1 cellular context compared by ENCODE assay signal in the genomic region with DNA sequence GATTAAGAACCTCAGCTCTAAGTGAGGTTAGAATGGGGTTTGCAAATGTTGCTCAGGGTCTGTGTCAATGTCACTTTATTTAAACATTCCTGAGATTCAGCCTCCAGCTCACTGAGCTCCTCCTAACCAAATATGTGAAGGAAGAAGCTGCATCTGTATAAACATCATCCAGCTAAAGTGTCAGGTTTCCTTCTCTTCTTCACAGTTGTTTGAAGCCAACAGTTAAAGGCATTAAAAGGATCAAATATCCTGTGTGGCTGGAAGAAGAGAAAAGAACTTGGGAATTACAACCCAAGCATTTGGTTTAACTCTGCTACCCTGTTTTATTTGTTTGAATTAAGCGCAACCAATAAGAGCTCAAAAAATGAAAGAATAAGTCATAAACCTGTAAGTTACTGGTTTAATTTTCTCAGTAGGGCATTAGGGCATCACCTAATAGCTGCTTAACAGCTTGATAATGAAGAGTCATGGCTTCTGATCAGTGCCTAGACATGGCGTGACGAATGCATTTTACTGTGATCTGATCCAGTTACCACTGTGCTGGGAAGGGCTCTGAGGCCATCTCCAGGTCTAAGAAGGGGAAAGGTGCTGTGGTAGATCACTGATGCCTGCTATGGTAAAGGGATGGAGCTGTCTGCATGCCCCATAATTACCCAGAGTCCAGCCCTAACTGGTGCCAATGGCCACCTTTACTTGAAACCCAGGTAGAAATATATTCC.
TF ChIP-seq lines count a peak whose summit lies in the region.

No MANE protein-coding gene starts in this region.

TF ChIP-seq in IMR-90, 13 proteins besides CTCF, POLR2A, EP300 and RAD21 (continued from another document):
- no peak for TF ChIP-seq USF2 (IDR thresholded peaks at IDR 0.05; ENCODE audit: low read depth, low read length)
- TF ChIP-seq RFX5 (IDR thresholded peaks at IDR 0.05; ENCODE audit: low read depth, low read length), result no peak
- TF ChIP-seq BHLHE40 (IDR thresholded peaks at IDR 0.05; ENCODE audit: low read depth, low read length), result no peak
- TF ChIP-seq SMC3 (IDR thresholded peaks at IDR 0.05; ENCODE audit: low read depth, low read length), result no peak
- no peak for TF ChIP-seq FOS (IDR thresholded peaks at IDR 0.05; ENCODE audit: low read depth, low read length)
- no peak for TF ChIP-seq ELK1 (IDR thresholded peaks at IDR 0.05; ENCODE audit: borderline replicate concordance, low read depth, low read length)
- no peak for TF ChIP-seq CHD1 (IDR thresholded peaks at IDR 0.05; ENCODE audit: low read depth, low read length)
- TF ChIP-seq NFE2L2 (IDR thresholded peaks at IDR 0.05; ENCODE audit: low read depth, low read length), result no peak
- TF ChIP-seq CEBPB (IDR thresholded peaks at IDR 0.05; ENCODE audit: low read depth, low read length), result no peak
- TF ChIP-seq MAFK (IDR thresholded peaks at IDR 0.05; ENCODE audit: low read depth, low read length), result no peak
